Comparison of ENCODE assay signal across 9 cellular contexts in genomic region chr9:73152445-73152844, GRCh38. TPM values are rescaled to one million over a fixed set of nuclear protein-coding genes. Genes with fewer than 3 reads are reported as not detected.
DNase-seq lines count a peak whose midpoint lies in the region; ATAC-seq and TF ChIP-seq lines count a peak whose summit lies in the region.
"Had no signal": no experiment of that assay in that cellular context is flagged by ENCODE, and none has a peak within 500 bp of the region (broad histone marks: within the 10 kb centered on the region; RNA-seq: fewer than 3 reads in every experiment).

No MANE protein-coding gene starts in this region.

- no peak for TF ChIP-seq POLR2A in breast epithelium (IDR thresholded peaks at IDR 0.05)

- peaks cover 95% of the 10 kb centered on the region for H3K4me1 Mint-ChIP-seq in stimulated activated naive CD8-positive, alpha-beta T cell treated with anti-CD3 and anti-CD28 coated beads, Interleukin-15, Interleukin-2, amounts not matched to agents 100 ng/mL and 50 ng/mL, for 24 hours (ENCODE audit: low read depth)

- no peaks in the 10 kb centered on the region for H3K27me3 ChIP-seq in breast epithelium
- no peaks in the 10 kb centered on the region for H3K27me3 ChIP-seq in mesenchymal stem cell (ENCODE audit: control insufficient read depth in 1 of 2, insufficient read depth in 1 of 2, low read length in 2 of 2)
- H3K27me3 ChIP-seq in aorta (ENCODE audit: control insufficient read depth in 1 of 2, insufficient read depth in 2 of 2, low read length in 1 of 2): no peaks in the 10 kb centered on the region

- H3K36me3 ChIP-seq in breast epithelium: no peaks in the 10 kb centered on the region
- peaks cover 3 to 40% of the 10 kb centered on the region in 2 experiments for H3K36me3 ChIP-seq in mesenchymal stem cell (ENCODE audit: control insufficient read depth in 1 of 2, insufficient read depth in 2 of 2, low read depth in 1 of 2, low read length in 2 of 2)
- H3K36me3 ChIP-seq in aorta (ENCODE audit: control insufficient read depth in 1 of 2, insufficient read depth in 2 of 2, low read length in 1 of 2): no peaks in the 10 kb centered on the region

- intact Hi-C loops in breast epithelium (cut with DNase I; ENCODE audit: low total_unique reads) (no loop called here), aorta (cut with DNase I) (no loop called here)

- peaks cover 1% of the 10 kb centered on the region for H3K79me1 ChIP-seq in mesenchymal stem cell (replicated peaks; ENCODE audit: low read length, poor library complexity, severe bottlenecking)

- no peak for ATAC-seq in stimulated activated naive CD8-positive, alpha-beta T cell treated with anti-CD3 and anti-CD28 coated beads, Interleukin-15, Interleukin-2, amounts not matched to agents 100 U/mL and 50 U/mL, for 24 hours
- peak; percentile 68 for ATAC-seq in aorta (ENCODE audit: low FRiP score)
- ATAC-seq in GM21447 (IDR thresholded peaks at IDR 0.05; ENCODE audit: unreplicated experiment): no peak

- no peak overlapping the region for H2BK12ac ChIP-seq in mesenchymal stem cell (ENCODE audit: low read length in 2 of 2)

- H3K4me3 Mint-ChIP-seq in stimulated activated naive CD8-positive, alpha-beta T cell treated with anti-CD3 and anti-CD28 coated beads, Interleukin-15, Interleukin-2, amounts not matched to agents 100 ng/mL and 50 ng/mL, for 24 hours: peak overlapping the region; percentile 86

- H3K9me3 Mint-ChIP-seq in stimulated activated naive CD8-positive, alpha-beta T cell treated with anti-CD3 and anti-CD28 coated beads, Interleukin-15, Interleukin-2, amounts not matched to agents 100 ng/mL and 50 ng/mL, for 24 hours: no peaks in the 10 kb centered on the region

- no peak overlapping the region for H3K18ac ChIP-seq in mesenchymal stem cell (ENCODE audit: low read depth in 1 of 2, low read length in 2 of 2)

- H3K4ac ChIP-seq in mesenchymal stem cell (ENCODE audit: low read depth in 1 of 2, low read length in 2 of 2): no peak overlapping the region

- H3K4me2 ChIP-seq in mesenchymal stem cell (ENCODE audit: low read length, poor library complexity, severe bottlenecking): peak overlapping the region; percentile 63

- H3K4me3 ChIP-seq in breast epithelium (peak overlapping the region; percentile 53 to 65 (median 54)), mesenchymal stem cell (ENCODE audit: insufficient read depth in 1 of 2, low read depth in 1 of 2, low read length in 2 of 2) (peak overlapping the region in 1 of 2 experiments; percentile 88), aorta (ENCODE audit: low read length in 2 of 2) (peak overlapping the region; percentile 85 to 98)

- no peak for DNase-seq in stimulated activated naive CD8-positive, alpha-beta T cell treated with anti-CD3 and anti-CD28 coated beads, Interleukin-15, Interleukin-2, amounts not matched to agents 100 U/mL and 50 U/mL, for 24 hours
- no peak for DNase-seq in breast epithelium (ENCODE audit: low spot score in 2 of 2)
- DNase-seq in mesenchymal stem cell: peak; percentile 75
- DNase-seq in aorta: no peak
- DNase-seq in anterior cingulate cortex (lab: John Stamatoyannopoulos, UW): no peak
- DNase-seq in NOMO-1 treated with DMSO at 0.1 percent for 48 hours (lab: John Stamatoyannopoulos, UW; ENCODE audit: unreplicated experiment): no peak
- DNase-seq: NCI-H1694 had no signal

- no peak overlapping the region for H4K8ac ChIP-seq in mesenchymal stem cell (ENCODE audit: low read length)

- H3K27me3 Mint-ChIP-seq in stimulated activated naive CD8-positive, alpha-beta T cell treated with anti-CD3 and anti-CD28 coated beads, Interleukin-15, Interleukin-2, amounts not matched to agents 100 ng/mL and 50 ng/mL, for 24 hours: no peaks in the 10 kb centered on the region

- no peak overlapping the region for H4K91ac ChIP-seq in mesenchymal stem cell (ENCODE audit: low read length)

- peak overlapping the region; percentile 97 for H3K9ac ChIP-seq in mesenchymal stem cell (ENCODE audit: low read length)

- no peak for TF ChIP-seq CTCF in breast epithelium (IDR thresholded peaks at IDR 0.05)

- WGBS in mesenchymal stem cell: 0% methylated on average over 1 of the region's 1 CpG
- WGBS in aorta, 2 donors: 0 to 3% methylated on average over 1 of the region's 1 CpG

- H3K23ac ChIP-seq in mesenchymal stem cell (ENCODE audit: low read length in 2 of 2): no peak overlapping the region

- H3K27ac Mint-ChIP-seq in stimulated activated naive CD8-positive, alpha-beta T cell treated with anti-CD3 and anti-CD28 coated beads, Interleukin-15, Interleukin-2, amounts not matched to agents 100 ng/mL and 50 ng/mL, for 24 hours: peak overlapping the region; percentile 77

- peak overlapping the region; percentile 51 for H2BK5ac ChIP-seq in mesenchymal stem cell (ENCODE audit: low read depth, low read length, poor library complexity, severe bottlenecking)

- no peaks in the 10 kb centered on the region for H3K36me3 Mint-ChIP-seq in stimulated activated naive CD8-positive, alpha-beta T cell treated with anti-CD3 and anti-CD28 coated beads, Interleukin-15, Interleukin-2, amounts not matched to agents 100 ng/mL and 50 ng/mL, for 24 hours (ENCODE audit: low read depth)

- H3K4me1 ChIP-seq in breast epithelium (peaks cover 0 to 17% of the 10 kb centered on the region in 2 donors), mesenchymal stem cell (ENCODE audit: control insufficient read depth, insufficient read depth, low read depth, low read length) (peaks cover 5% of the 10 kb centered on the region), aorta (ENCODE audit: control insufficient read depth in 1 of 2, insufficient read depth in 2 of 2, low read length in 2 of 2) (peaks cover 0 to 2% of the 10 kb centered on the region in 2 donors)

- peak overlapping the region; percentile 81 to 89 for H3K27ac ChIP-seq in breast epithelium
- H3K27ac ChIP-seq in mesenchymal stem cell (ENCODE audit: low read length, poor library complexity, severe bottlenecking): peak overlapping the region; percentile 40
- peak overlapping the region in 1 of 2 donors; percentile 67 for H3K27ac ChIP-seq in aorta (ENCODE audit: low read depth in 1 of 2, low read length in 2 of 2)

- H3K14ac ChIP-seq in mesenchymal stem cell (ENCODE audit: low read length in 2 of 2): no peak overlapping the region

- H2BK15ac ChIP-seq in mesenchymal stem cell (ENCODE audit: low read depth, poor library complexity, severe bottlenecking): no peak overlapping the region

- H2AFZ ChIP-seq in mesenchymal stem cell (ENCODE audit: low read depth, low read length): no peak overlapping the region

- H3K9me3 ChIP-seq in breast epithelium (no peaks in the 10 kb centered on the region), mesenchymal stem cell (ENCODE audit: control insufficient read depth, low read length) (no peaks in the 10 kb centered on the region), aorta (ENCODE audit: control insufficient read depth, low read length) (no peaks in the 10 kb centered on the region)

- H2AK5ac ChIP-seq in mesenchymal stem cell (ENCODE audit: low read length, severe bottlenecking): no peak overlapping the region

- H2BK120ac ChIP-seq in mesenchymal stem cell (ENCODE audit: low read depth, low read length): no peak overlapping the region

RNA-seq across cellular contexts. Expression of gene ANXA1, which starts 0.8 kb away (rescaled TPM):
- 100 to 1,000 TPM; 364 to 729 (median 628) TPM for total RNA-seq in breast epithelium
- 429 TPM for polyA plus RNA-seq in mesenchymal stem cell (2013, experiment 1 of 2)
- polyA plus RNA-seq in mesenchymal stem cell (2013, experiment 2 of 2): 429 TPM
- 100 to 1,000 TPM; 378 to 546 TPM for total RNA-seq in aorta
- 100 to 1,000 TPM; 504 to 788 TPM for polyA plus RNA-seq in aorta
